ENCODE assay signal across 8 cellular contexts in genomic region chr3:12993623-12994356, GRCh38.
DNase-seq lines count a peak whose midpoint lies in the region; ATAC-seq and TF ChIP-seq lines count a peak whose summit lies in the region.

No MANE protein-coding gene starts in this region.

- H2AFZ ChIP-seq in Loucy (ENCODE audit: low read length) = no peak overlapping the region

- POLR2A ChIA-PET in activated CD4-positive, alpha-beta T cell treated with anti-CD3 and anti-CD28 coated beads for 36 hours (lab: Charles Lee) = no interaction called here

- intact Hi-C loops in activated CD4-positive, alpha-beta T cell treated with anti-CD3 and anti-CD28 coated beads for 36 hours (cut with DNase I, micrococcal nuclease) = loop anchor here (2.0 kb wide), 2 partner anchors 17 to 125 kb away; no protein-coding TSS in a partner anchor

- H3F3A ChIP-seq in Loucy (ENCODE audit: low read depth) = no peaks in the 10 kb centered on the region

- under 1% methylated on average over 107 of the region's 107 CpGs for WGBS in thymus

- peaks cover 82% of the 10 kb centered on the region; the same call in 1 of the 2 replicates for H3K79me2 ChIP-seq in Loucy (ENCODE audit: insufficient read depth, low read length)

- peaks cover 11% of the 10 kb centered on the region for H3K36me3 Mint-ChIP-seq in activated CD4-positive, alpha-beta T cell treated with anti-CD3 and anti-CD28 coated beads for 36 hours (ENCODE audit: low read depth)

- H3K9me3 Mint-ChIP-seq in activated CD4-positive, alpha-beta T cell treated with anti-CD3 and anti-CD28 coated beads for 36 hours (ENCODE audit: low read depth) = no peaks in the 10 kb centered on the region

- peaks cover 50% of the 10 kb centered on the region for H3K4me1 Mint-ChIP-seq in activated CD4-positive, alpha-beta T cell treated with anti-CD3 and anti-CD28 coated beads for 36 hours

- H3K9ac ChIP-seq in Loucy (ENCODE audit: low read depth, low read length, poor library complexity, severe bottlenecking) = peak overlapping the region; percentile 79

- H3K36me3 ChIP-seq in Loucy (ENCODE audit: insufficient read depth, low read length) = no peaks in the 10 kb centered on the region; the same call in 1 of the 2 replicates
- no peaks in the 10 kb centered on the region for H3K36me3 ChIP-seq in brain microvascular endothelial cell (replicated peaks)
- no peaks in the 10 kb centered on the region for H3K36me3 ChIP-seq in thymus (ENCODE audit: control insufficient read depth, insufficient read depth)
- H3K36me3 ChIP-seq in SJCRH30 = no peaks in the 10 kb centered on the region

- peak; percentile 1 for ATAC-seq in activated CD4-positive, alpha-beta T cell treated with anti-CD3 and anti-CD28 coated beads for 36 hours
- peak; percentile 20 for ATAC-seq in left lobe of liver

- peaks cover 25% of the 10 kb centered on the region for H3K4me1 ChIP-seq in Loucy (ENCODE audit: insufficient read depth, low read length, poor library complexity, severe bottlenecking)
- peaks cover 14% of the 10 kb centered on the region for H3K4me1 ChIP-seq in thymus (ENCODE audit: control insufficient read depth, insufficient read depth, low read length)
- H3K4me1 ChIP-seq in SJCRH30 = peaks cover 19% of the 10 kb centered on the region

- peak; percentile 49 for DNase-seq in activated CD4-positive, alpha-beta T cell treated with anti-CD3 and anti-CD28 coated beads for 36 hours
- DNase-seq in activated CD4-positive, alpha-beta T cell treated with anti-CD3 and anti-CD28 coated beads for 4 hours = no peak
- DNase-seq in brain microvascular endothelial cell (no peak), left lobe of liver (ENCODE audit: low spot score) (no peak), superior temporal gyrus (ENCODE audit: extremely low spot score) (no peak), SJCRH30 (no peak)

- H3K4me3 ChIP-seq in Loucy (ENCODE audit: low read length, poor library complexity, severe bottlenecking) = peak overlapping the region; percentile 77
- peak overlapping the region; percentile 62 for H3K4me3 ChIP-seq in brain microvascular endothelial cell (ENCODE audit: low read depth, low read length)
- H3K4me3 ChIP-seq in thymus (ENCODE audit: low read length) = peak overlapping the region; percentile 44
- H3K4me3 ChIP-seq in SJCRH30 = no peak overlapping the region

- H3K9me2 ChIP-seq in Loucy (replicated peaks; ENCODE audit: low read depth, low read length) = no peaks in the 10 kb centered on the region

- no peak overlapping the region for H3K27ac Mint-ChIP-seq in activated CD4-positive, alpha-beta T cell treated with anti-CD3 and anti-CD28 coated beads for 36 hours

- in situ Hi-C loops in brain microvascular endothelial cell (cut with HindIII; ENCODE audit: low pct_ligation_motif_present, low sequenced_read_pairs) = no loop called here

- CTCF ChIA-PET in activated CD4-positive, alpha-beta T cell treated with anti-CD3 and anti-CD28 coated beads for 36 hours (lab: Charles Lee) = interaction anchor here (0.5 to 4.0 kb wide), 7 partner anchors 11 to 890 kb away, joined by 3 to 32 read pairs (median 6); no protein-coding TSS in a partner anchor

- H3K27ac ChIP-seq in brain microvascular endothelial cell (no peak overlapping the region), thymus (ENCODE audit: low read depth) (no peak overlapping the region), SJCRH30 (no peak overlapping the region)

- peak overlapping the region; percentile 67 for H3K4me2 ChIP-seq in Loucy (ENCODE audit: low read depth, low read length, poor library complexity, severe bottlenecking)

- no peaks in the 10 kb centered on the region for H3K27me3 Mint-ChIP-seq in activated CD4-positive, alpha-beta T cell treated with anti-CD3 and anti-CD28 coated beads for 36 hours

- peaks cover 19% of the 10 kb centered on the region for H4K20me1 ChIP-seq in Loucy (ENCODE audit: insufficient read depth, low read length, poor library complexity, severe bottlenecking)

- H3K9me3 ChIP-seq in Loucy (ENCODE audit: insufficient read depth, low read depth, low read length) = no peaks in the 10 kb centered on the region
- peaks cover 1% of the 10 kb centered on the region for H3K9me3 ChIP-seq in thymus (ENCODE audit: control insufficient read depth)
- no peaks in the 10 kb centered on the region for H3K9me3 ChIP-seq in SJCRH30 (replicated peaks)

- TF ChIP-seq CTCF in Loucy (conservative IDR thresholded peaks at IDR 0.05; ENCODE audit: low read length) (no peak), brain microvascular endothelial cell (IDR thresholded peaks at IDR 0.05; ENCODE audit: low read depth, low read length, missing control alignments) (no peak)

- H3K4me3 Mint-ChIP-seq in activated CD4-positive, alpha-beta T cell treated with anti-CD3 and anti-CD28 coated beads for 36 hours = peak overlapping the region; percentile 90

- no peaks in the 10 kb centered on the region for H3K27me3 ChIP-seq in Loucy (ENCODE audit: insufficient read depth, low read length, poor library complexity, severe bottlenecking)
- no peaks in the 10 kb centered on the region for H3K27me3 ChIP-seq in brain microvascular endothelial cell (replicated peaks)
- peaks cover 19% of the 10 kb centered on the region for H3K27me3 ChIP-seq in thymus (ENCODE audit: control insufficient read depth, insufficient read depth)
- no peaks in the 10 kb centered on the region; the same call in 1 of the 2 replicates for H3K27me3 ChIP-seq in SJCRH30
